In the genomic region with DNA sequence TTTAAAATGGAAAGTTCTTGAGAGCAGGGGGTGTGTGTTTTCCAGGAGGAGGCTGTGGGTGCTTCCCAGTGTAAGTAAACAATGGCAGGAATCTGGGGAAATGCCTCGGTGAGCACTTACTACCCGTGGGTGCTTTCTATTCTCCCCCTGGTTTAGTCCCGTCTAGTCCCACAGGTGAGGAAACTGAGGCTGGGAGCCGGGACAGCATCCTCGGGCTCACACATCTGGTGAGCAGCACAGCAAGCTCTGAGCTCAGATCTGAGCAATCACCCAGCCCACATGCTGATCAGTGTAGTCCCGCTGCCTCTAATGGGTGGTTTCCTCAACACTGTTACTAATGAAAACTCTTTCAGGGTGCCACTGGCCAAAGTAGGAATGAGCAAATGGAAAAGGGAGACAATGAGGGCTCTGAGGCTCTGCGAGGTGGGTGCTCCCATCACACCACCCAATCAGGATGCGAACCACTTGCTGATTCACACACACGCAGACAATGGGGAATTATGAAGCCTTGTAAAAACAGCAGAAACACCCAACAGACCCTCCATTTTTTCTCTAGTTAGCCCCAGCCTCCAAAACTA, we compare ENCODE assay signal across 23 cellular contexts.
DNase-seq lines count a peak whose midpoint lies in the region; ATAC-seq and TF ChIP-seq lines count a peak whose summit lies in the region.
"Had no signal": no experiment of that assay in that cellular context is flagged by ENCODE, and none has a peak within 500 bp of the region (broad histone marks: within the 10 kb centered on the region; RNA-seq: fewer than 3 reads in every experiment).

No MANE protein-coding gene starts in this region.

- H3K27me3 ChIP-seq in mammary epithelial cell (ENCODE audit: insufficient read depth, low read length) (no peaks in the 10 kb centered on the region), breast epithelium (no peaks in the 10 kb centered on the region), layer of hippocampus (ENCODE audit: control insufficient read depth, insufficient read depth, low read length) (no peaks in the 10 kb centered on the region)
- H3K27me3 ChIP-seq: brain microvascular endothelial cell, transverse colon had no signal

- H3K4me2 ChIP-seq in mammary epithelial cell (ENCODE audit: insufficient read depth, low read depth, low read length): no peak overlapping the region

- TF ChIP-seq CTCF in mammary epithelial cell (conservative IDR thresholded peaks at IDR 0.05 in 1 of 2, IDR thresholded peaks at IDR 0.05 in 1 of 2; ENCODE audit: extremely low read depth in 1 of 2, insufficient read depth in 1 of 2, low read depth in 1 of 2, low read length in 2 of 2) (no peak), breast epithelium (IDR thresholded peaks at IDR 0.05) (no peak)

- H3K36me3 ChIP-seq in mammary epithelial cell (ENCODE audit: insufficient read depth, low read length) (no peaks in the 10 kb centered on the region), breast epithelium (no peaks in the 10 kb centered on the region)
- H3K36me3 ChIP-seq: brain microvascular endothelial cell, prostate gland, transverse colon had no signal

- H4K20me1 ChIP-seq in mammary epithelial cell (ENCODE audit: insufficient read depth, low read length): no peaks in the 10 kb centered on the region

- CTCF ChIA-PET in mammary epithelial cell (lab: Charles Lee; ENCODE audit: low non-redundant PET): no interaction called here

- no TSS peak for BruUV-seq in mammary epithelial cell (replicated peaks; lab: Mats Ljungman, UMichigan)

- intact Hi-C loops in mammary epithelial cell (cut with micrococcal nuclease): no loop called here
- intact Hi-C loops in breast epithelium (cut with DNase I; ENCODE audit: low total_unique reads): no loop called here

- TF ChIP-seq POLR2A in breast epithelium (IDR thresholded peaks at IDR 0.05): no peak

- H3K4me1 ChIP-seq in mammary epithelial cell (ENCODE audit: insufficient read depth, low read length) (no peaks in the 10 kb centered on the region), breast epithelium (no peaks in the 10 kb centered on the region)
- H3K4me1 ChIP-seq: prostate gland, transverse colon had no signal

- no peaks in the 10 kb centered on the region for H3K79me2 ChIP-seq in mammary epithelial cell (ENCODE audit: insufficient read depth, low read length)

- no peak overlapping the region for H3K4me3 ChIP-seq in mammary epithelial cell (replicated peaks in 1 of 3; ENCODE audit: insufficient read depth in 1 of 3, low read depth in 2 of 3, low read length in 3 of 3)
- no peak overlapping the region for H3K4me3 ChIP-seq in breast epithelium
- H3K4me3 ChIP-seq: prostate gland, transverse colon had no signal

- H3K27ac ChIP-seq in mammary epithelial cell (ENCODE audit: insufficient read depth, low read depth, low read length): no peak overlapping the region
- no peak overlapping the region for H3K27ac ChIP-seq in breast epithelium
- H3K27ac ChIP-seq in caudate nucleus (ENCODE audit: low read depth, low read length): peak overlapping the region; percentile 96
- peak overlapping the region; percentile 93 for H3K27ac ChIP-seq in layer of hippocampus (ENCODE audit: low read depth, low read length)
- peak overlapping the region; percentile 98 for H3K27ac ChIP-seq in temporal lobe (ENCODE audit: low read depth, low read length)
- H3K27ac ChIP-seq: brain microvascular endothelial cell, prostate gland, transverse colon had no signal

- WGBS in mammary epithelial cell (ENCODE audit: low coverage, missing lambda C conversion rate): 93% methylated on average over 7 of the region's 9 CpGs

- in situ Hi-C loops in mammary epithelial cell (cut with MboI; ENCODE audit: low sequenced_read_pairs in 2 of 2): no loop called here

- H3K9ac ChIP-seq in mammary epithelial cell (ENCODE audit: insufficient read depth, low read length): no peak overlapping the region

- ATAC-seq in GM21360 (IDR thresholded peaks at IDR 0.05; ENCODE audit: unreplicated experiment) (no peak), GM19463 (IDR thresholded peaks at IDR 0.05; ENCODE audit: unreplicated experiment) (no peak), GM21786 (IDR thresholded peaks at IDR 0.05; ENCODE audit: unreplicated experiment) (no peak)
- ATAC-seq: activated CD4-positive, CD25-positive, alpha-beta regulatory T cell treated with anti-CD3 and anti-CD28 coated beads, Interleukin-2, amount 50 U/mL, for 24 hours; activated CD8-positive, alpha-beta memory T cell treated with anti-CD3 and anti-CD28 coated beads, Interleukin-2, amount 10 ng/mL, durations not matched to agents 7 days and 5 days; T-cell had no signal

- dilution Hi-C loops in mammary epithelial cell (cut with HindIII; ENCODE audit: low sequenced_read_pairs): loop anchor here (5.0 kb wide), 1 partner anchor 95 kb away; no protein-coding TSS in a partner anchor

- no peak overlapping the region for H2AFZ ChIP-seq in mammary epithelial cell (ENCODE audit: low read depth, low read length)

- H3K9me3 ChIP-seq in mammary epithelial cell (replicated peaks; ENCODE audit: insufficient read depth, low read length) (no peaks in the 10 kb centered on the region), breast epithelium (no peaks in the 10 kb centered on the region)
- H3K9me3 ChIP-seq: prostate gland, transverse colon had no signal

- DNase-seq in mammary epithelial cell: peak; percentile 32
- no peak for DNase-seq in breast epithelium (ENCODE audit: low spot score in 2 of 2)
- peak in 53 of 61 donors; percentile 9 to 82 (median 45) for DNase-seq in caudate nucleus (lab: John Stamatoyannopoulos, UW)
- DNase-seq: 8988T; activated CD8-positive, alpha-beta memory T cell treated with anti-CD3 and anti-CD28 coated beads, Interleukin-2, amount 10 ng/mL, durations not matched to agents 7 days and 5 days; activated gamma-delta T cell treated with Interleukin-2 at 50 U/mL for 16 hours; brain microvascular endothelial cell; COR-L47; effector memory CD4-positive, alpha-beta T cell; islet precursor cell; NCI-H187 treated with DMSO at 0.1 percent for 48 hours; NCI-H526 treated with DMSO at 0.1 percent for 48 hours; stimulated activated CD4-positive, alpha-beta T cell treated with anti-CD3 and anti-CD28 coated beads, Interleukin-2, amount 100 ng/mL, for 24 hours; stimulated activated CD8-positive, alpha-beta memory T cell treated with anti-CD3 and anti-CD28 coated beads, Interleukin-4, amount 100 ng/mL, for 48 hours; T-cell; transverse colon had no signal

Comparison
In these comparisons a context has a peak if more than half of its experiments do, and no peak if none do; other contexts are left out.
1. DNase-seq: peak in mammary epithelial cell (single experiment) and caudate nucleus (53 of 61); none in breast epithelium (0 of 2).
2. H3K27ac ChIP-seq: peak in caudate nucleus (single experiment), layer of hippocampus (single experiment) and temporal lobe (single experiment); none in mammary epithelial cell (single experiment) and breast epithelium (0 of 2).